Comparison of ENCODE assay signal across 8 cellular contexts in the genomic region with DNA sequence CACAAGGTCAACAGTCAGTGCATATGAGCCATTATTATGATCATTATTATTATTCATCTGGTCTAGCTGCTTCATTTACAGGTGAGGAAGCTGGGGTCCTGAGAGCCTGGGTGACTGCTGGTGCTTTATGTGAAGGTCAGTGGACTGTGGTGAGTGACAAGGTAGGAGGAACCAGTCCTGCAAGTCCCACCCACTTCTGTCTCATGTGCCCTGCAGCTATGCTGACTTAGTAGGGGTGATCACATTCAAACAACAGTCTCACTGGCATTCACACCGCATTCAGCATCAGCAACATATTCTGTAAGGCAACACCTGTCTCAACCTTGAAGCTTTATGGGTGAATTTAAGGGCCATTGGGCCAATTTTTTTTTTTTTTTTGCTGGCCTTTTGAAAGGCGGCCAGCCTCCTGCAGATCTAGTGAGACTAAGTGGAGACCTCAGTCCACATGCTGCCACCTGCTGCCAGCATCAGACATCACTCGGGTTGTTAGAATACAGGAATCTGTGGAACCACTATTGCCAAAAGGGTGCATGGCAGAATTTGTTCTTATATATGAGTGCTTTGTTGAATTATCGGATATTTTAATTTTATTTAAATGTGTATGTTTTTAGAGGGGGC. TPM values are rescaled to one million over a fixed set of nuclear protein-coding genes. Genes with fewer than 3 reads are reported as not detected.
A peak's percentile ranks its signal among the peaks of the same experiment; 100 is the strongest.
DNase-seq lines count a peak whose midpoint lies in the region; ATAC-seq and TF ChIP-seq lines count a peak whose summit lies in the region.

No MANE protein-coding gene starts in this region.

- H3K27ac Mint-ChIP-seq in progenitor cell of endocrine pancreas, result no peak overlapping the region

- H3K27ac ChIP-seq in esophagus squamous epithelium, result no peak overlapping the region
- H3K27ac ChIP-seq in ascending aorta, result no peak overlapping the region

- H3K4me1 ChIP-seq in esophagus squamous epithelium (peaks cover 0 to 7% (median 0%) of the 10 kb centered on the region in 3 donors), ascending aorta (no peaks in the 10 kb centered on the region)

- H3K4me1 Mint-ChIP-seq in progenitor cell of endocrine pancreas (ENCODE audit: low read depth), result peaks cover 2% of the 10 kb centered on the region

- H3K27me3 Mint-ChIP-seq in progenitor cell of endocrine pancreas, result peaks cover 47% of the 10 kb centered on the region

- DNase-seq in A172 (ENCODE audit: low spot score), result peak; percentile 39
- DNase-seq in GM04504 (ENCODE audit: low read depth), result peak; percentile 6
- DNase-seq in NCI-H1417 treated with DMSO at 0.1 percent for 48 hours (lab: John Stamatoyannopoulos, UW), result peak; percentile 39
- peak; percentile 23 to 28 for DNase-seq in activated CD4-positive, alpha-beta T cell treated with anti-CD3 and anti-CD28 coated beads for 4 hours
- DNase-seq in esophagus squamous epithelium (lab: John Stamatoyannopoulos, UW), result no peak
- peak; percentile 33 for DNase-seq in progenitor cell of endocrine pancreas (ENCODE audit: low spot score, unreplicated experiment)
- no peak for DNase-seq in ascending aorta (ENCODE audit: low spot score in 2 of 2)

- no peaks in the 10 kb centered on the region for H3K36me3 ChIP-seq in esophagus squamous epithelium
- H3K36me3 ChIP-seq in ascending aorta, result no peaks in the 10 kb centered on the region

- no peak overlapping the region for H3K4me3 Mint-ChIP-seq in progenitor cell of endocrine pancreas (ENCODE audit: low read depth)

- TF ChIP-seq POLR2A in esophagus squamous epithelium (IDR thresholded peaks at IDR 0.05), result no peak

- H3K4me3 ChIP-seq in esophagus squamous epithelium (no peak overlapping the region), ascending aorta (no peak overlapping the region)

- no peaks in the 10 kb centered on the region for H3K9me3 Mint-ChIP-seq in progenitor cell of endocrine pancreas (ENCODE audit: low read depth)

- 25 to 36% methylated on average over 3 to 4 of the region's 4 CpGs for WGBS in esophagus squamous epithelium, 2 donors

- H3K27me3 ChIP-seq in esophagus squamous epithelium (peaks cover 0 to 42% (median 0%) of the 10 kb centered on the region in 4 donors), ascending aorta (no peaks in the 10 kb centered on the region)

- ATAC-seq in GM18519 (IDR thresholded peaks at IDR 0.05; ENCODE audit: low FRiP score, unreplicated experiment), result no peak

- no peaks in the 10 kb centered on the region for H3K36me3 Mint-ChIP-seq in progenitor cell of endocrine pancreas (ENCODE audit: insufficient read depth)

- TF ChIP-seq CTCF in esophagus squamous epithelium (IDR thresholded peaks at IDR 0.05) (peak in 4 of 6 experiments; percentile 7 to 41 (median 25)), progenitor cell of endocrine pancreas (IDR thresholded peaks at IDR 0.05; ENCODE audit: unreplicated experiment) (peak; percentile 66), ascending aorta (IDR thresholded peaks at IDR 0.05) (peak in 1 of 3 experiments; percentile 10)

- H3K9me3 ChIP-seq in esophagus squamous epithelium, result no peaks in the 10 kb centered on the region
- no peaks in the 10 kb centered on the region for H3K9me3 ChIP-seq in ascending aorta

- intact Hi-C loops in esophagus squamous epithelium (cut with DNase I) (no loop called here), ascending aorta (cut with DNase I) (loop anchor here (5.0 kb wide), 1 partner anchor 231 kb away; no protein-coding TSS in a partner anchor)

RNA-seq across cellular contexts. Expression of a gene that starts 59.9 kb away (rescaled TPM):
- total RNA-seq in A172 (2014; rRNA removed; shearing (Covaris generic)), result not detected in 2 replicates
- under 1 TPM in 2 of 4 donors, not detected in 2; 0.09 to 0.19 TPM for total RNA-seq in esophagus squamous epithelium
- 0.55 and 0.93 TPM in 2 replicates for total RNA-seq in progenitor cell of endocrine pancreas
- total RNA-seq in ascending aorta, result not detected

Comparison
In these comparisons a context has a peak if more than half of its experiments do, and no peak if none do; other contexts are left out.
1. DNase-seq: peak in A172 (single experiment), GM04504 (single experiment), NCI-H1417 treated with DMSO at 0.1 percent for 48 hours (single experiment), activated CD4-positive, alpha-beta T cell treated with anti-CD3 and anti-CD28 coated beads for 4 hours (2 of 2) and progenitor cell of endocrine pancreas (single experiment); none in esophagus squamous epithelium (single experiment) and ascending aorta (0 of 2).